Comparison of ENCODE assay signal across 23 cellular contexts in genomic region chr13:103388839-103389238, GRCh38.
"Had no signal": no experiment of that assay in that cellular context is flagged by ENCODE, and none has a peak within 500 bp of the region (broad histone marks: within the 10 kb centered on the region; RNA-seq: fewer than 3 reads in every experiment).

No MANE protein-coding gene starts in this region.

- FAIRE-seq: endometrium, pancreas had no signal

- H3K9me3 Mint-ChIP-seq: activated T-helper 17 cell treated with anti-CD3 and anti-CD28 coated beads, Interleukin-2, amount 50 U/mL, for 72 hours had no signal

- H3K27me3 ChIP-seq: brain microvascular endothelial cell, colonic mucosa, pancreas, sigmoid colon, stomach had no signal

- H3K4me1 Mint-ChIP-seq: activated CD4-positive, alpha-beta T cell treated with anti-CD3 and anti-CD28 coated beads for 36 hours; activated CD8-positive, alpha-beta memory T cell treated with anti-CD3 and anti-CD28 coated beads, Interleukin-2, amount 10 ng/mL, durations not matched to agents 7 days and 5 days; activated T-helper 17 cell treated with anti-CD3 and anti-CD28 coated beads, Interleukin-2, amount 50 U/mL, for 72 hours; immature natural killer cell; memory B cell; naive B cell; stimulated activated effector memory CD8-positive, alpha-beta T cell treated with anti-CD3 and anti-CD28 coated beads, Interleukin-12 subunit alpha, Interleukin-12 subunit beta, amount 100 ng/mL, for 72 hours; T-helper 17 cell had no signal

- ATAC-seq: activated CD4-positive, alpha-beta T cell treated with anti-CD3 and anti-CD28 coated beads for 36 hours; activated CD8-positive, alpha-beta memory T cell treated with anti-CD3 and anti-CD28 coated beads, Interleukin-2, amount 10 ng/mL, durations not matched to agents 7 days and 5 days; activated T-helper 17 cell treated with anti-CD3 and anti-CD28 coated beads, Interleukin-2, amount 50 U/mL, for 72 hours; esophagus mucosa; left ventricle myocardium superior; mucosa of descending colon; pancreas; stimulated activated effector memory CD8-positive, alpha-beta T cell treated with anti-CD3 and anti-CD28 coated beads, Interleukin-12 subunit alpha, Interleukin-12 subunit beta, amount 100 ng/mL, for 72 hours; T-helper 17 cell had no signal

- H3K9me3 ChIP-seq: colonic mucosa, mucosa of descending colon, pancreas, sigmoid colon, stomach had no signal

- H3K4me3 Mint-ChIP-seq: activated CD4-positive, alpha-beta T cell treated with anti-CD3 and anti-CD28 coated beads for 36 hours; activated CD8-positive, alpha-beta memory T cell treated with anti-CD3 and anti-CD28 coated beads, Interleukin-2, amount 10 ng/mL, durations not matched to agents 7 days and 5 days; activated T-helper 17 cell treated with anti-CD3 and anti-CD28 coated beads, Interleukin-2, amount 50 U/mL, for 72 hours; immature natural killer cell; memory B cell; naive B cell; stimulated activated effector memory CD8-positive, alpha-beta T cell treated with anti-CD3 and anti-CD28 coated beads, Interleukin-12 subunit alpha, Interleukin-12 subunit beta, amount 100 ng/mL, for 72 hours; T-helper 17 cell had no signal

- H3K36me3 ChIP-seq: brain microvascular endothelial cell, colonic mucosa, pancreas, sigmoid colon, stomach had no signal

- H3K27ac ChIP-seq: brain microvascular endothelial cell, colonic mucosa, pancreas, sigmoid colon, stomach had no signal

- H3K36me3 Mint-ChIP-seq: activated CD8-positive, alpha-beta memory T cell treated with anti-CD3 and anti-CD28 coated beads, Interleukin-2, amount 10 ng/mL, durations not matched to agents 7 days and 5 days; immature natural killer cell; memory B cell; naive B cell; stimulated activated effector memory CD8-positive, alpha-beta T cell treated with anti-CD3 and anti-CD28 coated beads, Interleukin-12 subunit alpha, Interleukin-12 subunit beta, amount 100 ng/mL, for 72 hours had no signal

- DNase-seq: activated CD4-positive, alpha-beta T cell treated with anti-CD3 and anti-CD28 coated beads for 36 hours; activated CD4-positive, alpha-beta T cell treated with anti-CD3 and anti-CD28 coated beads, Interleukin-2, amount 50 U/mL, for 48 hours; activated CD8-positive, alpha-beta memory T cell treated with anti-CD3 and anti-CD28 coated beads, Interleukin-2, amount 10 ng/mL, durations not matched to agents 7 days and 5 days; activated naive CD4-positive, alpha-beta T cell; anterior cingulate cortex; brain microvascular endothelial cell; central memory CD4-positive, alpha-beta T cell; colonic mucosa; immature natural killer cell; kidney glomerular epithelial cell; left ventricle myocardium superior; mucosa of descending colon; naive B cell; pancreas; sigmoid colon; stimulated activated CD4-positive, alpha-beta T cell treated with anti-CD3 and anti-CD28 coated beads, Interleukin-4, amount 100 ng/mL, for 24 hours; stomach; T-helper 17 cell had no signal

- H3K4me3 ChIP-seq: colonic mucosa, mucosa of descending colon, pancreas, sigmoid colon, stomach had no signal

- H3K4me1 ChIP-seq: colonic mucosa, pancreas, sigmoid colon, stomach had no signal

- H3K27me3 Mint-ChIP-seq: activated CD4-positive, alpha-beta T cell treated with anti-CD3 and anti-CD28 coated beads for 36 hours; activated CD8-positive, alpha-beta memory T cell treated with anti-CD3 and anti-CD28 coated beads, Interleukin-2, amount 10 ng/mL, durations not matched to agents 7 days and 5 days; activated T-helper 17 cell treated with anti-CD3 and anti-CD28 coated beads, Interleukin-2, amount 50 U/mL, for 72 hours; memory B cell; naive B cell; T-helper 17 cell had no signal

- H3K27ac Mint-ChIP-seq: activated CD4-positive, alpha-beta T cell treated with anti-CD3 and anti-CD28 coated beads for 36 hours; activated CD8-positive, alpha-beta memory T cell treated with anti-CD3 and anti-CD28 coated beads, Interleukin-2, amount 10 ng/mL, durations not matched to agents 7 days and 5 days; activated T-helper 17 cell treated with anti-CD3 and anti-CD28 coated beads, Interleukin-2, amount 50 U/mL, for 72 hours; immature natural killer cell; memory B cell; naive B cell; stimulated activated effector memory CD8-positive, alpha-beta T cell treated with anti-CD3 and anti-CD28 coated beads, Interleukin-12 subunit alpha, Interleukin-12 subunit beta, amount 100 ng/mL, for 72 hours; T-helper 17 cell had no signal
